Comparison of ENCODE assay signal across 10 cellular contexts in genomic region chr2:60550984-60551240, GRCh38. TPM values are rescaled to one million over a fixed set of nuclear protein-coding genes. Genes with fewer than 3 reads are reported as not detected.
DNase-seq lines count a peak whose midpoint lies in the region; ATAC-seq lines count a peak whose summit lies in the region.
"Had no signal": no experiment of that assay in that cellular context is flagged by ENCODE, and none has a peak within 500 bp of the region (broad histone marks: within the 10 kb centered on the region; RNA-seq: fewer than 3 reads in every experiment).

No MANE protein-coding gene starts in this region.

- H3K27ac Mint-ChIP-seq in activated CD4-positive, alpha-beta T cell treated with anti-CD3 and anti-CD28 coated beads, Interleukin-2, amount 10 ng/mL, durations not matched to agents 7 days and 5 days: no peak overlapping the region
- no peak overlapping the region for H3K27ac Mint-ChIP-seq in activated CD8-positive, alpha-beta T cell treated with anti-CD3 and anti-CD28 coated beads, Interleukin-2, amount 10 ng/mL, durations not matched to agents 7 days and 5 days
- H3K27ac Mint-ChIP-seq in stimulated activated naive CD8-positive, alpha-beta T cell treated with anti-CD3 and anti-CD28 coated beads, Interleukin-15, amount 100 ng/mL, for 72 hours: no peak overlapping the region

- peaks cover 20% of the 10 kb centered on the region; the same call in 1 of the 2 replicates for H3K4me1 ChIP-seq in iPS-20b (ENCODE audit: insufficient read depth, low read length)

- peak overlapping the region; percentile 96; the same call in 1 of the 2 replicates for H3K9ac ChIP-seq in iPS-20b (ENCODE audit: low read depth, low read length)

- H3K9me3 ChIP-seq in iPS-20b (ENCODE audit: insufficient read depth, low read depth, low read length): no peaks in the 10 kb centered on the region

- H3K4me3 ChIP-seq in iPS-20b (ENCODE audit: low read length): peak overlapping the region; percentile 76

- peaks cover 79% of the 10 kb centered on the region for H3K27me3 Mint-ChIP-seq in activated CD4-positive, alpha-beta T cell treated with anti-CD3 and anti-CD28 coated beads, Interleukin-2, amount 10 ng/mL, durations not matched to agents 7 days and 5 days
- H3K27me3 Mint-ChIP-seq in activated CD8-positive, alpha-beta T cell treated with anti-CD3 and anti-CD28 coated beads, Interleukin-2, amount 10 ng/mL, durations not matched to agents 7 days and 5 days (ENCODE audit: low read depth): peaks cover 68% of the 10 kb centered on the region
- H3K27me3 Mint-ChIP-seq in stimulated activated naive CD8-positive, alpha-beta T cell treated with anti-CD3 and anti-CD28 coated beads, Interleukin-15, amount 100 ng/mL, for 72 hours: peaks cover 99% of the 10 kb centered on the region

- H3K36me3 ChIP-seq in iPS-20b (ENCODE audit: insufficient read depth, low read depth, low read length): peaks cover 14% of the 10 kb centered on the region

- CTCF ChIA-PET in activated CD4-positive, alpha-beta T cell treated with anti-CD3 and anti-CD28 coated beads, Interleukin-2, amount 10 ng/mL, durations not matched to agents 7 days and 5 days (lab: Charles Lee): interaction anchor here (0.5 kb wide), 1 partner anchor 1371 kb away, joined by 3 read pairs; no protein-coding TSS in a partner anchor
- CTCF ChIA-PET in activated CD8-positive, alpha-beta T cell treated with anti-CD3 and anti-CD28 coated beads, Interleukin-2, amount 10 ng/mL, durations not matched to agents 7 days and 5 days (lab: Charles Lee): interaction anchor here (1.0 to 2.9 kb wide), 5 partner anchors 9 to 1527 kb away, joined by 3 to 18 read pairs (median 8); no protein-coding TSS in a partner anchor

- H3K36me3 Mint-ChIP-seq in activated CD4-positive, alpha-beta T cell treated with anti-CD3 and anti-CD28 coated beads, Interleukin-2, amount 10 ng/mL, durations not matched to agents 7 days and 5 days (ENCODE audit: low read depth): no peaks in the 10 kb centered on the region
- H3K36me3 Mint-ChIP-seq in activated CD8-positive, alpha-beta T cell treated with anti-CD3 and anti-CD28 coated beads, Interleukin-2, amount 10 ng/mL, durations not matched to agents 7 days and 5 days (ENCODE audit: low read depth): no peaks in the 10 kb centered on the region

- DNase-seq in activated CD4-positive, alpha-beta T cell treated with anti-CD3 and anti-CD28 coated beads, Interleukin-2, amount 10 ng/mL, durations not matched to agents 7 days and 5 days: no peak
- DNase-seq in activated CD4-positive, alpha-beta T cell treated with anti-CD3 and anti-CD28 coated beads, Interleukin-2, amount 50 U/mL, for 48 hours: no peak
- no peak for DNase-seq in activated CD8-positive, alpha-beta T cell treated with anti-CD3 and anti-CD28 coated beads, Interleukin-2, amount 10 ng/mL, durations not matched to agents 7 days and 5 days
- no peak for DNase-seq in stimulated activated naive CD8-positive, alpha-beta T cell treated with anti-CD3 and anti-CD28 coated beads, Interleukin-15, amount 100 ng/mL, for 72 hours
- no peak for DNase-seq in posterior vena cava (ENCODE audit: low spot score)
- DNase-seq in AG20443 (ENCODE audit: low spot score): no peak
- DNase-seq: NCI-H1417 treated with DMSO at 0.1 percent for 48 hours had no signal

- ATAC-seq in activated CD8-positive, alpha-beta T cell treated with anti-CD3 and anti-CD28 coated beads, Interleukin-2, amount 10 ng/mL, durations not matched to agents 7 days and 5 days: no peak
- ATAC-seq in stimulated activated naive CD8-positive, alpha-beta T cell treated with anti-CD3 and anti-CD28 coated beads, Interleukin-15, amount 100 ng/mL, for 72 hours: no peak
- ATAC-seq in GM21423 (IDR thresholded peaks at IDR 0.05; ENCODE audit: unreplicated experiment): no peak

- H3K4me3 Mint-ChIP-seq in activated CD4-positive, alpha-beta T cell treated with anti-CD3 and anti-CD28 coated beads, Interleukin-2, amount 10 ng/mL, durations not matched to agents 7 days and 5 days: peak overlapping the region; percentile 25
- H3K4me3 Mint-ChIP-seq in activated CD8-positive, alpha-beta T cell treated with anti-CD3 and anti-CD28 coated beads, Interleukin-2, amount 10 ng/mL, durations not matched to agents 7 days and 5 days: peak overlapping the region; percentile 15
- H3K4me3 Mint-ChIP-seq in stimulated activated naive CD8-positive, alpha-beta T cell treated with anti-CD3 and anti-CD28 coated beads, Interleukin-15, amount 100 ng/mL, for 72 hours: peak overlapping the region; percentile 66 to 91

- peaks cover 16% of the 10 kb centered on the region; the same call in 1 of the 2 replicates for H3K27me3 ChIP-seq in iPS-20b (ENCODE audit: insufficient read depth, low read length)

- H3K9me3 Mint-ChIP-seq in activated CD4-positive, alpha-beta T cell treated with anti-CD3 and anti-CD28 coated beads, Interleukin-2, amount 10 ng/mL, durations not matched to agents 7 days and 5 days: no peaks in the 10 kb centered on the region
- no peaks in the 10 kb centered on the region for H3K9me3 Mint-ChIP-seq in activated CD8-positive, alpha-beta T cell treated with anti-CD3 and anti-CD28 coated beads, Interleukin-2, amount 10 ng/mL, durations not matched to agents 7 days and 5 days (ENCODE audit: insufficient read depth)
- no peaks in the 10 kb centered on the region for H3K9me3 Mint-ChIP-seq in stimulated activated naive CD8-positive, alpha-beta T cell treated with anti-CD3 and anti-CD28 coated beads, Interleukin-15, amount 100 ng/mL, for 72 hours

- intact Hi-C loops in posterior vena cava (cut with DNase I): no loop called here

- H3K4me1 Mint-ChIP-seq in activated CD4-positive, alpha-beta T cell treated with anti-CD3 and anti-CD28 coated beads, Interleukin-2, amount 10 ng/mL, durations not matched to agents 7 days and 5 days: peaks cover 36% of the 10 kb centered on the region
- peaks cover 38% of the 10 kb centered on the region for H3K4me1 Mint-ChIP-seq in activated CD8-positive, alpha-beta T cell treated with anti-CD3 and anti-CD28 coated beads, Interleukin-2, amount 10 ng/mL, durations not matched to agents 7 days and 5 days (ENCODE audit: low read depth)
- H3K4me1 Mint-ChIP-seq in stimulated activated naive CD8-positive, alpha-beta T cell treated with anti-CD3 and anti-CD28 coated beads, Interleukin-15, amount 100 ng/mL, for 72 hours: peaks cover 61% of the 10 kb centered on the region

- peak overlapping the region; percentile 84 for H3K27ac ChIP-seq in iPS-20b (ENCODE audit: low read length)
- H3K27ac ChIP-seq: C4-2B had no signal

- POLR2A ChIA-PET in activated CD4-positive, alpha-beta T cell treated with anti-CD3 and anti-CD28 coated beads, Interleukin-2, amount 10 ng/mL, durations not matched to agents 7 days and 5 days (lab: Charles Lee): no interaction called here
- POLR2A ChIA-PET in activated CD8-positive, alpha-beta T cell treated with anti-CD3 and anti-CD28 coated beads, Interleukin-2, amount 10 ng/mL, durations not matched to agents 7 days and 5 days (lab: Charles Lee): no interaction called here

RNA-seq across cellular contexts. Expression of gene BCL11A, which starts 2.5 kb away (rescaled TPM):
- under 1 TPM; 0.04 to 0.30 TPM for total RNA-seq in activated CD4-positive, alpha-beta T cell treated with anti-CD3 and anti-CD28 coated beads, Interleukin-2, amount 10 ng/mL, durations not matched to agents 7 days and 5 days
- total RNA-seq in activated CD8-positive, alpha-beta T cell treated with anti-CD3 and anti-CD28 coated beads, Interleukin-2, amount 10 ng/mL, durations not matched to agents 7 days and 5 days: under 1 TPM in 1 of 2 experiments, not detected in 1; 0.03 TPM
- 1 to 10 TPM in 1 of 2 donors, under 1 TPM in 1; 0.71 to 2.0 TPM for total RNA-seq in posterior vena cava

Comparison
In these comparisons a context has a peak if more than half of its experiments do, and no peak if none do; other contexts are left out.
1. H3K4me3 Mint-ChIP-seq: peak in every context shown above with its lines; median percentile 78 in stimulated activated naive CD8-positive, alpha-beta T cell treated with anti-CD3 and anti-CD28 coated beads, Interleukin-15, amount 100 ng/mL, for 72 hours; 25 in activated CD4-positive, alpha-beta T cell treated with anti-CD3 and anti-CD28 coated beads, Interleukin-2, amount 10 ng/mL, durations not matched to agents 7 days and 5 days; 15 in activated CD8-positive, alpha-beta T cell treated with anti-CD3 and anti-CD28 coated beads, Interleukin-2, amount 10 ng/mL, durations not matched to agents 7 days and 5 days.